Comparison of ENCODE assay signal across 26 cellular contexts in the genomic region with DNA sequence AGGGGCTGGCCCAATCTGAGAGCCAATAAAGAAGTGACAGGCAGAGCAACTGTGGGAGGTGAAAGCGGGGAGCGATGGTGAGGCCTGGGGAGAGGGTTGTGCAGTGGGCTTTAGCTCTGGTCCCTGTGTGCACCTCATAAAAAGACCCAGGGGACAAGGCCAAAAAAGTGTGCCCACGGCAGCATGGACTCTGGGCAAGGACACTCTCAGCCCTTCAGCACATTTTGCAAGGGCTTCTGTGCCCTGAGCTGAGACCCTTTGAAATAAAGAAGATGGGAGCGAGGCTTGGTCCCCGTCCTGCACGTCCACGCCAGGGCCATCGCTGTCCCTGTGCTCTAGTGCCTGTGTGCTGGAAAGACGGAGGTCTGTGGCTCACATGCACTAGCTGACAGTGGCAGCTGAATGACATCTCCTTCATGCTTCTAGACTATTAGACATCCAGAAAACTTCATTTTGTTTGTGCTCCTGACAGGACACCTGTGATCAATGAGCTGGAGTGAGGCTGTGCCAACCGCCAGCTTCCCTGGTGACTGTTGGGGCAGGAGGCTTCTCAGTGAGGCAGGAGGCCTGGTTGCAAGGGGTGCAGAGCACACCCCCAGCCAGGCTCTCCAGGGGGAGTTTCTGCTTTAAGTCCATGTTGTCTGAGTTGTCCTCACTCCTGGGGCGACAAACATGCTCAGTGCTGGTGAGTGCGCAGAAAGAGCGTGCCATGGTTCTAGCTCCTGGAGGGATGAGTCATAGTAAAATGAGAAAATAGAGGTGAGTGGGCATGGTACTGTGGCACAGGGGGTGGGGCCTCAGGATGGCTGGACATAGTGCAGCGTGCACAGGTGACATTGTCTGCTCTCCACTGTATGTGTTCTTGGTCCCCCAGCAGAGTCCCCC.
A peak's percentile ranks its signal among the peaks of the same experiment; 100 is the strongest.
DNase-seq lines count a peak whose midpoint lies in the region; ATAC-seq and TF ChIP-seq lines count a peak whose summit lies in the region.
"Had no signal": no experiment of that assay in that cellular context is flagged by ENCODE, and none has a peak within 500 bp of the region (broad histone marks: within the 10 kb centered on the region; RNA-seq: fewer than 3 reads in every experiment).

No MANE protein-coding gene starts in this region.

- H3K27ac ChIP-seq in H9 (ENCODE audit: insufficient read length, low read depth, low read length): no peak overlapping the region
- H3K27ac ChIP-seq in sigmoid colon: no peak overlapping the region
- H3K27ac ChIP-seq: 22Rv1, adrenal gland, esophagus squamous epithelium, pancreas, uterus had no signal

- H4K91ac ChIP-seq in H9 (ENCODE audit: insufficient read length, low read depth, low read length): no peak overlapping the region

- no peak overlapping the region for H3K56ac ChIP-seq in H9 (ENCODE audit: insufficient read length, low read depth, low read length)

- H3K4ac ChIP-seq in H9 (ENCODE audit: low read depth, low read length): no peak overlapping the region

- WGBS in H9 (ENCODE audit: extremely low coverage, insufficient read length, low lambda C conversion rate): no CpG with 5 or more reads among the region's 14 CpGs
- WGBS in sigmoid colon, 2 donors: 90 to 95% methylated on average over 14 of the region's 14 CpGs

- ATAC-seq in left lobe of liver: no peak
- ATAC-seq: stimulated activated naive B cell treated with anti-CD40 and anti-IgM and Interleukin-4, amounts not matched to agents 10 μg/mL and 1 μg/mL and 100 μg/mL, for 72 hours had no signal

- H3K79me1 ChIP-seq in H9 (ENCODE audit: insufficient read depth, low read depth, low read length, poor library complexity, severe bottlenecking): no peaks in the 10 kb centered on the region

- no peak overlapping the region; a peak in 1 of 5 replicates for H3K4me3 Mint-ChIP-seq in H9
- H3K4me3 Mint-ChIP-seq in progenitor cell of endocrine pancreas (ENCODE audit: low read depth): no peak overlapping the region
- H3K4me3 Mint-ChIP-seq: activated CD4-positive, alpha-beta memory T cell treated with anti-CD3 and anti-CD28 coated beads, Interleukin-2, amount 10 ng/mL, durations not matched to agents 7 days and 5 days; naive B cell; stimulated activated naive B cell treated with anti-CD40 and anti-IgM and Interleukin-4, amounts not matched to agents 10 μg/mL and 1 μg/mL and 100 μg/mL, for 72 hours; T-helper 1 cell treated with Interleukin-12 subunit alpha and Interleukin-12 subunit beta and Interleukin-4 antibody, amounts not matched to agents 30 μg/mL and 1 μg/mL, for 36 hours had no signal

- H2BK12ac ChIP-seq in H9 (ENCODE audit: insufficient read length, low read depth, low read length): no peak overlapping the region

- H2BK20ac ChIP-seq in H9 (ENCODE audit: low read depth, low read length, poor library complexity, severe bottlenecking): no peak overlapping the region

- H3K4me3 ChIP-seq in sigmoid colon: no peak overlapping the region
- H3K4me3 ChIP-seq: adrenal gland, esophagus squamous epithelium, pancreas, uterus had no signal

- no peak for TF ChIP-seq CTCF in H9 (conservative IDR thresholded peaks at IDR 0.05)
- TF ChIP-seq CTCF in sigmoid colon (IDR thresholded peaks at IDR 0.05): no peak
- TF ChIP-seq CTCF in progenitor cell of endocrine pancreas (IDR thresholded peaks at IDR 0.05; ENCODE audit: unreplicated experiment): no peak

- H3K23ac ChIP-seq in H9 (ENCODE audit: insufficient read length, low read depth, low read length): no peak overlapping the region

- no peak overlapping the region for H3K9ac ChIP-seq in H9 (ENCODE audit: extremely low read depth, insufficient read length, low read length)

- H3K4me1 Mint-ChIP-seq in H9 (peaks cover 13% of the 10 kb centered on the region in 2 experiments), progenitor cell of endocrine pancreas (ENCODE audit: low read depth) (peaks cover 5% of the 10 kb centered on the region)
- H3K4me1 Mint-ChIP-seq: activated CD4-positive, alpha-beta memory T cell treated with anti-CD3 and anti-CD28 coated beads, Interleukin-2, amount 10 ng/mL, durations not matched to agents 7 days and 5 days; CD4-positive, alpha-beta memory T cell; naive B cell; stimulated activated naive B cell treated with anti-CD40 and anti-IgM and Interleukin-4, amounts not matched to agents 10 μg/mL and 1 μg/mL and 100 μg/mL, for 72 hours had no signal

- H3K4me1 ChIP-seq in H9 (ENCODE audit: insufficient read depth, low read length): 0 out of 2 replicates have a peak, but pooled peaks cover 1% of the 10 kb centered on the region
- H3K4me1 ChIP-seq in sigmoid colon: no peaks in the 10 kb centered on the region
- H3K4me1 ChIP-seq: adrenal gland, pancreas, uterus had no signal

- H3K27me3 ChIP-seq in H9 (ENCODE audit: insufficient read depth, low read length) (no peaks in the 10 kb centered on the region), sigmoid colon (no peaks in the 10 kb centered on the region)
- H3K27me3 ChIP-seq: adrenal gland, esophagus squamous epithelium, pancreas, uterus had no signal

- intact Hi-C loops in sigmoid colon (cut with DNase I): no loop called here

- H3K27ac Mint-ChIP-seq in H9: no peak overlapping the region
- no peak overlapping the region for H3K27ac Mint-ChIP-seq in progenitor cell of endocrine pancreas
- H3K27ac Mint-ChIP-seq: activated CD4-positive, alpha-beta memory T cell treated with anti-CD3 and anti-CD28 coated beads, Interleukin-2, amount 10 ng/mL, durations not matched to agents 7 days and 5 days; CD4-positive, alpha-beta memory T cell; stimulated activated naive B cell treated with anti-CD40 and anti-IgM and Interleukin-4, amounts not matched to agents 10 μg/mL and 1 μg/mL and 100 μg/mL, for 72 hours; T-helper 1 cell treated with Interleukin-12 subunit alpha and Interleukin-12 subunit beta and Interleukin-4 antibody, amounts not matched to agents 30 μg/mL and 1 μg/mL, for 36 hours had no signal

- no peaks in the 10 kb centered on the region for H3K9me3 Mint-ChIP-seq in H9
- no peaks in the 10 kb centered on the region for H3K9me3 Mint-ChIP-seq in progenitor cell of endocrine pancreas (ENCODE audit: low read depth)
- H3K9me3 Mint-ChIP-seq: activated CD4-positive, alpha-beta memory T cell treated with anti-CD3 and anti-CD28 coated beads, Interleukin-2, amount 10 ng/mL, durations not matched to agents 7 days and 5 days; naive B cell; T-helper 1 cell treated with Interleukin-12 subunit alpha and Interleukin-12 subunit beta and Interleukin-4 antibody, amounts not matched to agents 30 μg/mL and 1 μg/mL, for 36 hours had no signal

- no peaks in the 10 kb centered on the region for H3K23me2 ChIP-seq in H9 (ENCODE audit: insufficient read length, low read depth, low read length, poor library complexity, severe bottlenecking)

- H3T11ph ChIP-seq in H9 (ENCODE audit: low read length): no peak overlapping the region

- no peak overlapping the region for H2BK15ac ChIP-seq in H9 (ENCODE audit: low read depth, low read length)

- no peak overlapping the region for H4K8ac ChIP-seq in H9 (replicated peaks; ENCODE audit: insufficient read length, low read depth, low read length)

- H4K20me1 ChIP-seq in H9 (ENCODE audit: control insufficient read depth, insufficient read depth, insufficient read length): no peaks in the 10 kb centered on the region

- no peak overlapping the region for H2BK120ac ChIP-seq in H9 (ENCODE audit: low read depth, low read length, poor library complexity, severe bottlenecking)

- no peak overlapping the region for H4K5ac ChIP-seq in H9 (ENCODE audit: insufficient read length, low read depth, low read length)

- no peak overlapping the region for H3K18ac ChIP-seq in H9 (ENCODE audit: insufficient read length, low read depth, low read length)

- H2BK5ac ChIP-seq in H9 (ENCODE audit: insufficient read length, low read length): no peak overlapping the region

- H3K36me3 ChIP-seq in sigmoid colon: no peaks in the 10 kb centered on the region
- H3K36me3 ChIP-seq: adrenal gland, esophagus squamous epithelium, pancreas, uterus had no signal

- H2AFZ ChIP-seq in H9 (ENCODE audit: low read length): no peak overlapping the region

- no peak for TF ChIP-seq EP300 in sigmoid colon (IDR thresholded peaks at IDR 0.05)

- DNase-seq in DMS53 (lab: John Stamatoyannopoulos, UW) (peak; percentile 1), DMS53 treated with DMSO at 0.1 percent for 48 hours (lab: John Stamatoyannopoulos, UW; ENCODE audit: unreplicated experiment) (no peak), H9 (peak; percentile 4), left lobe of liver (ENCODE audit: low spot score) (peak; percentile 24), sigmoid colon (peak; percentile 40), progenitor cell of endocrine pancreas (ENCODE audit: low spot score, unreplicated experiment) (no peak)
- DNase-seq in stimulated activated CD4-positive, alpha-beta T cell treated with anti-CD3 and anti-CD28 coated beads, Interleukin-4, amount 100 ng/mL, for 1 hour: no peak
- DNase-seq in activated CD4-positive, alpha-beta T cell treated with anti-CD3 and anti-CD28 coated beads for 48 hours: no peak
- DNase-seq: activated gamma-delta T cell treated with Interleukin-2 at 50 U/mL for 16 hours; CD4-positive, alpha-beta memory T cell; esophagus squamous epithelium; GOT3; left cardiac atrium; mesendoderm; naive B cell; NCI-H446 treated with DMSO at 0.1 percent for 48 hours; NCI-H82; right cardiac atrium; stimulated activated CD4-positive, alpha-beta T cell treated with anti-CD3 and anti-CD28 coated beads, Interleukin-12 subunit alpha, Interleukin-12 subunit beta, amount 100 ng/mL, for 4 hours; stimulated activated naive B cell treated with anti-CD40 and anti-IgM and Interleukin-4, amounts not matched to agents 10 μg/mL and 1 μg/mL and 100 μg/mL, for 72 hours; uterus had no signal

- no peak for TF ChIP-seq POLR2A in sigmoid colon (IDR thresholded peaks at IDR 0.05)

- no peaks in the 10 kb centered on the region for H3K9me3 ChIP-seq in H9 (ENCODE audit: control insufficient read depth, low read depth, low read length)
- H3K9me3 ChIP-seq in sigmoid colon: no peaks in the 10 kb centered on the region
- H3K9me3 ChIP-seq: adrenal gland, esophagus squamous epithelium, pancreas, uterus had no signal

- H2AK5ac ChIP-seq in H9 (ENCODE audit: insufficient read length, low read length): no peak overlapping the region

- H3K36me3 Mint-ChIP-seq in H9 (ENCODE audit: insufficient read depth in 1 of 3, low read depth in 3 of 3) (no peaks in the 10 kb centered on the region), progenitor cell of endocrine pancreas (ENCODE audit: insufficient read depth) (no peaks in the 10 kb centered on the region)
- H3K36me3 Mint-ChIP-seq: CD4-positive, alpha-beta memory T cell; naive B cell; stimulated activated naive B cell treated with anti-CD40 and anti-IgM and Interleukin-4, amounts not matched to agents 10 μg/mL and 1 μg/mL and 100 μg/mL, for 72 hours had no signal

- no peak overlapping the region for H3K14ac ChIP-seq in H9 (ENCODE audit: insufficient read depth, low read length)

- H3K4me2 ChIP-seq in H9 (ENCODE audit: insufficient read depth, insufficient read length, low read length): no peak overlapping the region

- H3K27me3 Mint-ChIP-seq in H9 (ENCODE audit: low read depth) (no peaks in the 10 kb centered on the region), progenitor cell of endocrine pancreas (peaks cover 28% of the 10 kb centered on the region)
- H3K27me3 Mint-ChIP-seq: activated CD4-positive, alpha-beta memory T cell treated with anti-CD3 and anti-CD28 coated beads, Interleukin-2, amount 10 ng/mL, durations not matched to agents 7 days and 5 days; CD4-positive, alpha-beta memory T cell; stimulated activated naive B cell treated with anti-CD40 and anti-IgM and Interleukin-4, amounts not matched to agents 10 μg/mL and 1 μg/mL and 100 μg/mL, for 72 hours had no signal

- no peaks in the 10 kb centered on the region for H3K79me2 ChIP-seq in H9 (ENCODE audit: insufficient read depth, low read length)

Comparison
In these comparisons a context has a peak if more than half of its experiments do, and no peak if none do; other contexts are left out.
1. DNase-seq: peak in DMS53 (single experiment), H9 (single experiment), left lobe of liver (single experiment) and sigmoid colon (single experiment); none in DMS53 treated with DMSO at 0.1 percent for 48 hours (single experiment), stimulated activated CD4-positive, alpha-beta T cell treated with anti-CD3 and anti-CD28 coated beads, Interleukin-4, amount 100 ng/mL, for 1 hour (single experiment), activated CD4-positive, alpha-beta T cell treated with anti-CD3 and anti-CD28 coated beads for 48 hours (single experiment) and progenitor cell of endocrine pancreas (single experiment).